Comparison of ENCODE assay signal across 8 cellular contexts in genomic region chr17:68457168-68457538, GRCh38. TPM values are rescaled to one million over a fixed set of nuclear protein-coding genes. Genes with fewer than 3 reads are reported as not detected.
DNase-seq lines count a peak whose midpoint lies in the region; ATAC-seq and TF ChIP-seq lines count a peak whose summit lies in the region.

WIPI1 (minus strand) TSS chr17:68457496; CDS start chr17:68457421, 75 bp downstream.

- CTCF ChIA-PET in WTC11 (lab: Charles Lee), result interaction anchor here (0.6 to 5.8 kb wide), 15 partner anchors 9 to 281 kb away, joined by 3 to 33 read pairs (median 4); partner anchors contain the start of gene AMZ2

- H3K36me3 Mint-ChIP-seq in WTC11, result no peaks in the 10 kb centered on the region

- POLR2A ChIA-PET in WTC11 (lab: Charles Lee), result interaction anchor here (0.6 to 2.8 kb wide), 6 partner anchors 20 to 422 kb away, joined by 3 to 14 read pairs (median 3); partner anchors contain the start of genes AMZ2, KPNA2 and PRKAR1A

- DNase-seq in WTC11 (ENCODE audit: low spot score), result no peak
- peak; percentile 35 for DNase-seq in glomerular visceral epithelial cell (ENCODE audit: extremely low spot score)
- DNase-seq in pons (ENCODE audit: low spot score), result peak; percentile 59
- DNase-seq in OCI-M2 (lab: John Stamatoyannopoulos, UW; ENCODE audit: unreplicated experiment), result no peak
- DNase-seq in ecto neural progenitor cell (ENCODE audit: low spot score), result no peak

- H3K4me2 ChIP-seq in BLaER1 treated with 17β-estradiol and CSF1 and Interleukin-3, amounts not matched to agents 10 nM and 100 nM, result peak within 1 kb of the TSS; percentile 82 to 95 (median 89)

- peaks cover 0 to 15% (median 1%) of the 10 kb centered on the region in 11 experiments; a peak in 7 of 22 replicates for H3K36me3 ChIP-seq in BLaER1 treated with 17β-estradiol and CSF1 and Interleukin-3, amounts not matched to agents 10 nM and 100 nM

- H3K4me1 ChIP-seq in BLaER1 treated with 17β-estradiol and CSF1 and Interleukin-3, amounts not matched to agents 10 nM and 100 nM, result peaks cover 66 to 77% (median 72%) of the 10 kb centered on the region in 10 experiments

- peak; percentile 21 for ATAC-seq in GM19043 (IDR thresholded peaks at IDR 0.05; ENCODE audit: low read depth, unreplicated experiment)
- peak; percentile 42 for ATAC-seq in HG03159 (IDR thresholded peaks at IDR 0.05; ENCODE audit: unreplicated experiment)
- ATAC-seq in WTC11, result no peak; the same call in 1 of the 2 replicates

- H3K4me3 ChIP-seq in BLaER1 treated with 17β-estradiol and CSF1 and Interleukin-3, amounts not matched to agents 10 nM and 100 nM, result peak within 1 kb of the TSS; percentile 56 to 82 (median 70)

- TF ChIP-seq CTCF in WTC11 (IDR thresholded peaks at IDR 0.05), result no peak

- H3K9ac ChIP-seq in BLaER1 treated with 17β-estradiol and CSF1 and Interleukin-3, amounts not matched to agents 10 nM and 100 nM, result peak within 1 kb of the TSS; percentile 76 to 91 (median 84)

- no peaks in the 10 kb centered on the region; a peak in 2 of 22 replicates for H4K20me1 ChIP-seq in BLaER1 treated with 17β-estradiol and CSF1 and Interleukin-3, amounts not matched to agents 10 nM and 100 nM

- peaks cover 62% of the 10 kb centered on the region for H3K4me1 Mint-ChIP-seq in WTC11

- peak within 1 kb of the TSS; percentile 62 to 88 (median 79) for H3K27ac ChIP-seq in BLaER1 treated with 17β-estradiol and CSF1 and Interleukin-3, amounts not matched to agents 10 nM and 100 nM

- H3K4me3 Mint-ChIP-seq in WTC11, result peak within 1 kb of the TSS; percentile 95

- no peaks in the 10 kb centered on the region for H3K27me3 ChIP-seq in BLaER1 treated with 17β-estradiol and CSF1 and Interleukin-3, amounts not matched to agents 10 nM and 100 nM

- peaks cover 7% of the 10 kb centered on the region; the same call in 1 of the 2 replicates for H3K27me3 Mint-ChIP-seq in WTC11 (ENCODE audit: low read depth)

- H3K9me3 ChIP-seq in BLaER1 treated with 17β-estradiol and CSF1 and Interleukin-3, amounts not matched to agents 10 nM and 100 nM (replicated peaks in 1 of 11), result no peaks in the 10 kb centered on the region

- H3K27ac Mint-ChIP-seq in WTC11, result peak within 1 kb of the TSS; percentile 93

- H3K9me3 Mint-ChIP-seq in WTC11, result no peaks in the 10 kb centered on the region

TF ChIP-seq in WTC11, 78 proteins besides CTCF, POLR2A, EP300 and RAD21:
- TF ChIP-seq TEAD1 (CRISPR knock-in tag; IDR thresholded peaks at IDR 0.05) (no peak), ZNF121 (CRISPR knock-in tag; IDR thresholded peaks at IDR 0.05) (no peak), TCF7 (CRISPR knock-in tag; IDR thresholded peaks at IDR 0.05; ENCODE audit: low read depth) (0 out of 2 replicates have a peak, but pooled peaks have one; percentile 27), HMGXB4 (CRISPR knock-in tag; IDR thresholded peaks at IDR 0.05) (no peak; the same call in 1 of the 2 replicates), RORB (CRISPR knock-in tag; IDR thresholded peaks at IDR 0.05) (no peak), SMAD3 (CRISPR knock-in tag; IDR thresholded peaks at IDR 0.05; ENCODE audit: borderline replicate concordance) (no peak), E2F4 (CRISPR knock-in tag; IDR thresholded peaks at IDR 0.05; ENCODE audit: borderline replicate concordance, low read depth) (peak; percentile 26; the same call in 1 of the 2 replicates)

RNA-seq across cellular contexts. Expression of gene WIPI1, which starts in this region (rescaled TPM):
- total RNA-seq in WTC11 (2021), result 16.2 to 29.3 TPM (median 17.5 TPM) in 3 replicates

Comparison
In these comparisons a context has a peak if more than half of its experiments do, and no peak if none do; other contexts are left out.
1. DNase-seq: peak in glomerular visceral epithelial cell (single experiment) and pons (single experiment); none in WTC11 (single experiment), OCI-M2 (single experiment) and ecto neural progenitor cell (single experiment).